1 cellular context compared by ENCODE assay signal in genomic region chr19:40365613-40366401, GRCh38.
TF ChIP-seq lines count a peak whose summit lies in the region.

No MANE protein-coding gene starts in this region.

TF ChIP-seq in GM12878, 131 proteins besides CTCF, POLR2A, EP300 and RAD21:
- TF ChIP-seq EGR1 (IDR thresholded peaks at IDR 0.05; ENCODE audit: borderline replicate concordance in 1 of 2, low read depth in 2 of 2, low read length in 2 of 2) (0 out of 3 replicates have a peak, but pooled peaks of 1 of the 2 experiments have one; percentile 18), SUPT20H (IDR thresholded peaks at IDR 0.05; ENCODE audit: borderline replicate concordance, control insufficient read depth, low read depth, low read length) (no peak), TAF1 (IDR thresholded peaks at IDR 0.05; ENCODE audit: borderline replicate concordance, low read depth, low read length) (0 out of 2 replicates have a peak, but pooled peaks have one; percentile 9), GABPA (IDR thresholded peaks at IDR 0.05; ENCODE audit: low read depth) (no peak)
